18 cellular contexts compared by ENCODE assay signal in genomic region chr17:9220466-9221230, GRCh38.
DNase-seq lines count a peak whose midpoint lies in the region; ATAC-seq and TF ChIP-seq lines count a peak whose summit lies in the region.
"Had no signal": no experiment of that assay in that cellular context is flagged by ENCODE, and none has a peak within 500 bp of the region (broad histone marks: within the 10 kb centered on the region; RNA-seq: fewer than 3 reads in every experiment).

No MANE protein-coding gene starts in this region.

- no peak overlapping the region for H2AFZ ChIP-seq in neural progenitor cell (replicated peaks)

- H3K36me3 ChIP-seq in endodermal cell (ENCODE audit: control insufficient read depth, insufficient read depth, low read length) (peaks cover 38% of the 10 kb centered on the region), neural progenitor cell (peaks cover 7% of the 10 kb centered on the region)
- H3K36me3 ChIP-seq: BE2C, Peyer's patch had no signal

- no peak for DNase-seq in WTC11 (ENCODE audit: low spot score)
- DNase-seq in endodermal cell, result no peak
- DNase-seq in neural progenitor cell (ENCODE audit: low spot score), result peak; percentile 94
- no peak for DNase-seq in omental fat pad (ENCODE audit: low spot score)
- DNase-seq in activated naive CD8-positive, alpha-beta T cell treated with anti-CD3 and anti-CD28 coated beads for 36 hours, result no peak
- DNase-seq in HCEC 1CT, result no peak
- DNase-seq in AG08396 (ENCODE audit: low spot score), result no peak
- DNase-seq: BE2C; Calu3; CD4-positive, alpha-beta memory T cell; DMS53; KBM-7; MV-4-11; NCI-H1417; NCI-H2029 treated with DMSO at 0.1 percent for 48 hours; NCI-H510A; Peyer's patch; SK-N-SH had no signal

- H4K20me1 ChIP-seq in neural progenitor cell (ENCODE audit: low read depth), result peaks cover 49% of the 10 kb centered on the region

- H3K9me3 Mint-ChIP-seq in WTC11 (peaks cover 13% of the 10 kb centered on the region), endodermal cell (peaks cover 13% of the 10 kb centered on the region), neural progenitor cell (peaks cover 21% of the 10 kb centered on the region)
- H3K9me3 Mint-ChIP-seq in activated naive CD8-positive, alpha-beta T cell treated with anti-CD3 and anti-CD28 coated beads for 36 hours, result peaks cover 13% of the 10 kb centered on the region

- CTCF ChIA-PET in WTC11 (lab: Charles Lee), result no interaction called here

- H3K27me3 Mint-ChIP-seq in WTC11 (ENCODE audit: low read depth) (no peaks in the 10 kb centered on the region; the same call in 1 of the 2 replicates), endodermal cell (ENCODE audit: insufficient read depth) (no peaks in the 10 kb centered on the region), neural progenitor cell (ENCODE audit: insufficient read depth, low read depth) (peaks cover 80% of the 10 kb centered on the region)
- H3K27me3 Mint-ChIP-seq in activated naive CD8-positive, alpha-beta T cell treated with anti-CD3 and anti-CD28 coated beads for 36 hours, result no peaks in the 10 kb centered on the region

- H3K4me1 ChIP-seq in endodermal cell (ENCODE audit: control insufficient read depth, insufficient read depth, low read length), result peaks cover 9% of the 10 kb centered on the region
- peaks cover 31% of the 10 kb centered on the region for H3K4me1 ChIP-seq in neural progenitor cell
- H3K4me1 ChIP-seq: BE2C, Peyer's patch had no signal

- H3K27me3 ChIP-seq in endodermal cell (ENCODE audit: control insufficient read depth, insufficient read depth, low read length, poor library complexity, severe bottlenecking) (no peaks in the 10 kb centered on the region), neural progenitor cell (peaks cover 84% of the 10 kb centered on the region)
- H3K27me3 ChIP-seq: BE2C, Peyer's patch had no signal

- no peak overlapping the region for H3K4me3 Mint-ChIP-seq in WTC11
- H3K4me3 Mint-ChIP-seq in endodermal cell, result no peak overlapping the region
- peak overlapping the region; percentile 53 for H3K4me3 Mint-ChIP-seq in neural progenitor cell
- no peak overlapping the region for H3K4me3 Mint-ChIP-seq in activated naive CD8-positive, alpha-beta T cell treated with anti-CD3 and anti-CD28 coated beads for 36 hours
- H3K4me3 Mint-ChIP-seq: CD4-positive, alpha-beta memory T cell had no signal

- H3K4me1 Mint-ChIP-seq in WTC11, result peaks cover 23% of the 10 kb centered on the region
- peaks cover 26% of the 10 kb centered on the region for H3K4me1 Mint-ChIP-seq in endodermal cell
- H3K4me1 Mint-ChIP-seq in neural progenitor cell, result peaks cover 22% of the 10 kb centered on the region
- no peaks in the 10 kb centered on the region for H3K4me1 Mint-ChIP-seq in activated naive CD8-positive, alpha-beta T cell treated with anti-CD3 and anti-CD28 coated beads for 36 hours

- H3K4me3 ChIP-seq in endodermal cell (ENCODE audit: low read length) (no peak overlapping the region), neural progenitor cell (peak overlapping the region; percentile 5)
- H3K4me3 ChIP-seq: Peyer's patch had no signal

- POLR2A ChIA-PET in WTC11 (lab: Charles Lee), result no interaction called here

- H3K36me3 Mint-ChIP-seq in WTC11, result peaks cover 14% of the 10 kb centered on the region
- peaks cover 21% of the 10 kb centered on the region for H3K36me3 Mint-ChIP-seq in endodermal cell (ENCODE audit: low read depth)
- peaks cover 7% of the 10 kb centered on the region for H3K36me3 Mint-ChIP-seq in neural progenitor cell
- peaks cover 7% of the 10 kb centered on the region for H3K36me3 Mint-ChIP-seq in activated naive CD8-positive, alpha-beta T cell treated with anti-CD3 and anti-CD28 coated beads for 36 hours

- H3K9ac ChIP-seq in endodermal cell (ENCODE audit: extremely low read depth, low read length, poor library complexity, severe bottlenecking), result no peak overlapping the region
- no peak overlapping the region for H3K9ac ChIP-seq in neural progenitor cell
- H3K9ac ChIP-seq: SK-N-SH had no signal

- ATAC-seq in WTC11, result peak; percentile 14; the same call in 1 of the 2 replicates
- no peak for ATAC-seq in omental fat pad (ENCODE audit: low FRiP score)

- H3K27ac Mint-ChIP-seq in WTC11, result no peak overlapping the region
- no peak overlapping the region for H3K27ac Mint-ChIP-seq in endodermal cell
- H3K27ac Mint-ChIP-seq in neural progenitor cell, result peak overlapping the region; percentile 74
- no peak overlapping the region for H3K27ac Mint-ChIP-seq in activated naive CD8-positive, alpha-beta T cell treated with anti-CD3 and anti-CD28 coated beads for 36 hours
- H3K27ac Mint-ChIP-seq: CD4-positive, alpha-beta memory T cell had no signal

- no peaks in the 10 kb centered on the region for H3K79me2 ChIP-seq in neural progenitor cell (ENCODE audit: low read depth)

- H3K4me2 ChIP-seq in neural progenitor cell, result peak overlapping the region; percentile 74
- H3K4me2 ChIP-seq: SK-N-SH had no signal

- no peak for TF ChIP-seq CTCF in WTC11 (IDR thresholded peaks at IDR 0.05)
- peak; percentile 22 for TF ChIP-seq CTCF in endodermal cell (conservative IDR thresholded peaks at IDR 0.05)
- TF ChIP-seq CTCF in neural progenitor cell (IDR thresholded peaks at IDR 0.05), result peak; percentile 26
- TF ChIP-seq CTCF in omental fat pad (IDR thresholded peaks at IDR 0.05), result no peak

- peaks cover 9% of the 10 kb centered on the region for H3K9me3 ChIP-seq in endodermal cell (ENCODE audit: control insufficient read depth, low read length)
- peaks cover 7% of the 10 kb centered on the region for H3K9me3 ChIP-seq in neural progenitor cell (ENCODE audit: low read depth)
- H3K9me3 ChIP-seq: BE2C had no signal

- 67 to 76% methylated on average over 7 to 23 of the region's 23 CpGs for WGBS in endodermal cell (ENCODE audit: insufficient coverage in 1 of 2, insufficient read length in 1 of 2), 2 experiments

- H3F3A ChIP-seq in neural progenitor cell (ENCODE audit: low read depth), result peaks cover 27% of the 10 kb centered on the region

- peak overlapping the region; percentile 70 for H3K27ac ChIP-seq in endodermal cell (ENCODE audit: low read depth, low read length)
- H3K27ac ChIP-seq in neural progenitor cell, result no peak overlapping the region
- H3K27ac ChIP-seq: Peyer's patch had no signal

TF ChIP-seq in WTC11, 78 proteins besides CTCF, POLR2A, EP300 and RAD21:
- TF ChIP-seq TCF7 (CRISPR knock-in tag; IDR thresholded peaks at IDR 0.05; ENCODE audit: low read depth) (no peak), CREM (CRISPR knock-in tag; IDR thresholded peaks at IDR 0.05) (no peak), PRRX2 (CRISPR knock-in tag; IDR thresholded peaks at IDR 0.05) (no peak), ZNF219 (CRISPR knock-in tag; IDR thresholded peaks at IDR 0.05; ENCODE audit: borderline replicate concordance) (no peak), ZBTB21 (CRISPR knock-in tag; IDR thresholded peaks at IDR 0.05; ENCODE audit: borderline replicate concordance) (no peak), IRF2 (CRISPR knock-in tag; IDR thresholded peaks at IDR 0.05; ENCODE audit: borderline replicate concordance, low read depth) (no peak), ZNF532 (CRISPR knock-in tag; IDR thresholded peaks at IDR 0.05; ENCODE audit: borderline replicate concordance) (no peak), HMGXB4 (CRISPR knock-in tag; IDR thresholded peaks at IDR 0.05) (no peak)
TF ChIP-seq in WTC11: peak in this region for 0.

Comparison
In these comparisons a context has a peak if more than half of its experiments do, and no peak if none do; other contexts are left out.
1. CTCF ChIP-seq: peak in endodermal cell (single experiment) and neural progenitor cell (single experiment); none in WTC11 (single experiment) and omental fat pad (0 of 3).